21 cellular contexts compared by ENCODE assay signal in genomic region chr2:207317358-207317984, GRCh38.
DNase-seq lines count a peak whose midpoint lies in the region; ATAC-seq, FAIRE-seq and TF ChIP-seq lines count a peak whose summit lies in the region.
"Had no signal": no experiment of that assay in that cellular context is flagged by ENCODE, and none has a peak within 500 bp of the region (broad histone marks: within the 10 kb centered on the region; RNA-seq: fewer than 3 reads in every experiment).

No MANE protein-coding gene starts in this region.

- no peaks in the 10 kb centered on the region for H3F3A ChIP-seq in PC-3 (ENCODE audit: low read length, unreplicated experiment)

- no peaks in the 10 kb centered on the region for H3K9me3 ChIP-seq in PC-3 (ENCODE audit: low read length)
- H3K9me3 ChIP-seq: left ventricle myocardium inferior, vagina had no signal

- peaks cover 4 to 14% of the 10 kb centered on the region in 2 donors for H3K36me3 Mint-ChIP-seq in activated naive CD4-positive, alpha-beta T cell treated with anti-CD3 and anti-CD28 coated beads, Interleukin-2, amount 50 U/mL, for 72 hours
- no peaks in the 10 kb centered on the region for H3K36me3 Mint-ChIP-seq in stimulated activated effector memory CD8-positive, alpha-beta T cell treated with anti-CD3 and anti-CD28 coated beads, Interleukin-12 subunit alpha, Interleukin-12 subunit beta, amount 100 ng/mL, for 72 hours
- H3K36me3 Mint-ChIP-seq: stimulated activated naive B cell treated with anti-CD40 and anti-IgM and Interleukin-4, amounts not matched to agents 10 μg/mL and 1 μg/mL and 100 μg/mL, for 72 hours had no signal

- H3K79me2 ChIP-seq in PC-3 (ENCODE audit: low read length): no peaks in the 10 kb centered on the region

- no peaks in the 10 kb centered on the region for H3K36me3 ChIP-seq in PC-3 (ENCODE audit: low read depth, low read length)
- H3K36me3 ChIP-seq: left ventricle myocardium inferior, vagina had no signal

- H3K27ac Mint-ChIP-seq in activated naive CD4-positive, alpha-beta T cell treated with anti-CD3 and anti-CD28 coated beads, Interleukin-2, amount 50 U/mL, for 72 hours: peak overlapping the region; percentile 53 to 78
- peak overlapping the region; percentile 41 for H3K27ac Mint-ChIP-seq in stimulated activated effector memory CD8-positive, alpha-beta T cell treated with anti-CD3 and anti-CD28 coated beads, Interleukin-12 subunit alpha, Interleukin-12 subunit beta, amount 100 ng/mL, for 72 hours
- H3K27ac Mint-ChIP-seq: naive B cell; stimulated activated naive B cell treated with anti-CD40 and anti-IgM and Interleukin-4, amounts not matched to agents 10 μg/mL and 1 μg/mL and 100 μg/mL, for 72 hours had no signal

- POLR2A ChIA-PET in PC-3 (lab: Charles Lee; ENCODE audit: unreplicated experiment): interaction anchor here (0.7 kb wide), 1 partner anchor 97 kb away, joined by 4 read pairs; no protein-coding TSS in a partner anchor

- no peak overlapping the region for H2AFZ ChIP-seq in PC-3 (ENCODE audit: low read length)

- intact Hi-C loops in PC-3 (cut with micrococcal nuclease): loop anchor here (5.0 kb wide), 1 partner anchor 150 kb away; the partner anchor contains the start of gene KLF7

- CTCF ChIA-PET in PC-3 (lab: Charles Lee): no interaction called here

- no peaks in the 10 kb centered on the region for H3K9me2 ChIP-seq in PC-3 (replicated peaks; ENCODE audit: low read length)

- peaks cover 30% of the 10 kb centered on the region for H3K4me1 Mint-ChIP-seq in stimulated activated effector memory CD8-positive, alpha-beta T cell treated with anti-CD3 and anti-CD28 coated beads, Interleukin-12 subunit alpha, Interleukin-12 subunit beta, amount 100 ng/mL, for 72 hours

- peaks cover 16% of the 10 kb centered on the region for H3K4me1 ChIP-seq in PC-3 (ENCODE audit: insufficient read depth, low read length)
- H3K4me1 ChIP-seq: left ventricle myocardium inferior, vagina had no signal

- H3K4me3 ChIP-seq in PC-3 (ENCODE audit: low read length): no peak overlapping the region
- H3K4me3 ChIP-seq: left ventricle myocardium inferior, vagina had no signal

- H3K9me3 Mint-ChIP-seq in activated naive CD4-positive, alpha-beta T cell treated with anti-CD3 and anti-CD28 coated beads, Interleukin-2, amount 50 U/mL, for 72 hours: peaks cover 0 to 9% of the 10 kb centered on the region in 2 donors
- H3K9me3 Mint-ChIP-seq in stimulated activated effector memory CD8-positive, alpha-beta T cell treated with anti-CD3 and anti-CD28 coated beads, Interleukin-12 subunit alpha, Interleukin-12 subunit beta, amount 100 ng/mL, for 72 hours: no peaks in the 10 kb centered on the region
- H3K9me3 Mint-ChIP-seq: naive B cell; stimulated activated naive B cell treated with anti-CD40 and anti-IgM and Interleukin-4, amounts not matched to agents 10 μg/mL and 1 μg/mL and 100 μg/mL, for 72 hours had no signal

- no peaks in the 10 kb centered on the region for H4K20me1 ChIP-seq in PC-3 (ENCODE audit: low read length)

- no peak for DNase-seq in activated naive CD4-positive, alpha-beta T cell treated with anti-CD3 and anti-CD28 coated beads, Interleukin-2, amount 50 U/mL, for 72 hours (ENCODE audit: low spot score in 2 of 2)
- no peak for DNase-seq in activated naive CD4-positive, alpha-beta T cell (lab: John Stamatoyannopoulos, UW)
- peak; percentile 58 for DNase-seq in PC-3
- DNase-seq in epithelial cell of prostate (ENCODE audit: low read depth, low spot score): no peak
- DNase-seq in stimulated activated effector memory CD8-positive, alpha-beta T cell treated with anti-CD3 and anti-CD28 coated beads, Interleukin-12 subunit alpha, Interleukin-12 subunit beta, amount 100 ng/mL, for 72 hours (ENCODE audit: low spot score in 2 of 2): no peak
- no peak for DNase-seq in D721Med (ENCODE audit: insufficient read length, low spot score)
- DNase-seq: amygdala; cortex of kidney; DMS153; left ventricle myocardium inferior; naive B cell; NCI-H1436; NCI-H82; retina; SHP77; stimulated activated CD4-positive, alpha-beta T cell treated with anti-CD3 and anti-CD28 coated beads, Interleukin-4, amount 100 ng/mL, for 24 hours; stimulated activated naive B cell treated with anti-CD40 and anti-IgM and Interleukin-4, amounts not matched to agents 10 μg/mL and 1 μg/mL and 100 μg/mL, for 72 hours; T1000 had no signal

- peak overlapping the region; percentile 3 for H3K4me3 Mint-ChIP-seq in stimulated activated effector memory CD8-positive, alpha-beta T cell treated with anti-CD3 and anti-CD28 coated beads, Interleukin-12 subunit alpha, Interleukin-12 subunit beta, amount 100 ng/mL, for 72 hours
- H3K4me3 Mint-ChIP-seq: naive B cell; stimulated activated naive B cell treated with anti-CD40 and anti-IgM and Interleukin-4, amounts not matched to agents 10 μg/mL and 1 μg/mL and 100 μg/mL, for 72 hours had no signal

- ATAC-seq in activated naive CD4-positive, alpha-beta T cell treated with anti-CD3 and anti-CD28 coated beads, Interleukin-2, amount 50 U/mL, for 72 hours: peak; percentile 69 to 91
- ATAC-seq in PC-3: peak; percentile 77
- ATAC-seq in stimulated activated effector memory CD8-positive, alpha-beta T cell treated with anti-CD3 and anti-CD28 coated beads, Interleukin-12 subunit alpha, Interleukin-12 subunit beta, amount 100 ng/mL, for 72 hours: peak; percentile 94
- no peak for ATAC-seq in GM21723 (IDR thresholded peaks at IDR 0.05; ENCODE audit: unreplicated experiment)
- ATAC-seq in esophagus mucosa: no peak
- ATAC-seq: stimulated activated naive B cell treated with anti-CD40 and anti-IgM and Interleukin-4, amounts not matched to agents 10 μg/mL and 1 μg/mL and 100 μg/mL, for 72 hours had no signal

- no TSS peak for BruUV-seq in PC-3 (replicated peaks; lab: Mats Ljungman, UMichigan)

- TF ChIP-seq CTCF in PC-3 (conservative IDR thresholded peaks at IDR 0.05; ENCODE audit: low read depth, low read length) (no peak), D721Med (IDR thresholded peaks at IDR 0.05; ENCODE audit: insufficient read depth, missing control alignments) (no peak)

- no peak for FAIRE-seq in D721Med (lab: Jason Lieb, UNC)

- no peaks in the 10 kb centered on the region for H3K27me3 ChIP-seq in PC-3 (ENCODE audit: low read length)
- H3K27me3 ChIP-seq: vagina had no signal

- H3K4me2 ChIP-seq in PC-3 (ENCODE audit: low read length): 0 out of 2 replicates have a peak overlapping the region, but pooled peaks have one; percentile 18

- H3K27ac ChIP-seq in PC-3 (ENCODE audit: low read length): no peak overlapping the region
- peak overlapping the region; percentile 39 for H3K27ac ChIP-seq in epithelial cell of prostate
- H3K27ac ChIP-seq: left ventricle myocardium inferior, vagina had no signal

- H3K9ac ChIP-seq in PC-3 (ENCODE audit: low read length): no peak overlapping the region

Comparison
In these comparisons a context has a peak if more than half of its experiments do, and no peak if none do; other contexts are left out.
1. ATAC-seq: peak in activated naive CD4-positive, alpha-beta T cell treated with anti-CD3 and anti-CD28 coated beads, Interleukin-2, amount 50 U/mL, for 72 hours (2 of 2), PC-3 (single experiment) and stimulated activated effector memory CD8-positive, alpha-beta T cell treated with anti-CD3 and anti-CD28 coated beads, Interleukin-12 subunit alpha, Interleukin-12 subunit beta, amount 100 ng/mL, for 72 hours (single experiment); none in GM21723 (single experiment) and esophagus mucosa (single experiment).